In the genomic region with DNA sequence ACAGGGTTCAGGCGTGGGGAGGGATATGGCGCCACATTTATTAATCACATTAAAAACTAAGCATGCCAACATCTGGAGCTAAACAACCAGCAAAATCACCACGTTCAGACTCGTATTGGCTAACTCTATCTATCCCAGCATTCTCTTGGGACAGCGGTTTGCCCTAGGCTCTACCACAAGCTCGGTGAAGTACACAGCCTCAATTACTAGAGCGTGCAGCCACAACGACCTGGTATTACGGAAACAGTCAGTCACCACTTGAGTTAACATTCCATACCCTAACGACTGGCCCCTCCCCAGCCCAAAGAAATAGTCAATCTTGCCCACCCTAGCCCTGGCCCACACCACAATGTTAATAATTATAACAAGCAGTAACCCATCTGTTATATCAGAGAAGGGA, we compare ENCODE assay signal across 10 cellular contexts. TPM values are rescaled to one million over a fixed set of nuclear protein-coding genes. Genes with fewer than 3 reads are reported as not detected.
DNase-seq lines count a peak whose midpoint lies in the region; ATAC-seq and TF ChIP-seq lines count a peak whose summit lies in the region.
"Had no signal": no experiment of that assay in that cellular context is flagged by ENCODE, and none has a peak within 500 bp of the region (broad histone marks: within the 10 kb centered on the region; RNA-seq: fewer than 3 reads in every experiment).

No MANE protein-coding gene starts in this region.

- peaks cover 17% of the 10 kb centered on the region for H3K36me3 Mint-ChIP-seq in endodermal cell (ENCODE audit: low read depth)
- no peaks in the 10 kb centered on the region for H3K36me3 Mint-ChIP-seq in activated CD8-positive, alpha-beta memory T cell treated with anti-CD3 and anti-CD28 coated beads, Interleukin-2, amount 10 ng/mL, durations not matched to agents 7 days and 5 days

- H3K27me3 Mint-ChIP-seq in endodermal cell (ENCODE audit: insufficient read depth): no peaks in the 10 kb centered on the region
- H3K27me3 Mint-ChIP-seq in activated CD8-positive, alpha-beta memory T cell treated with anti-CD3 and anti-CD28 coated beads, Interleukin-2, amount 10 ng/mL, durations not matched to agents 7 days and 5 days: peaks cover 6% of the 10 kb centered on the region

- DNase-seq in Caki2 (ENCODE audit: low read depth) (peak; percentile 96), endodermal cell (no peak), AML-193 (lab: John Stamatoyannopoulos, UW) (no peak), NCI-H2081 (lab: John Stamatoyannopoulos, UW) (no peak), esophagus muscularis mucosa (ENCODE audit: extremely low spot score) (no peak)
- DNase-seq in activated CD8-positive, alpha-beta memory T cell treated with anti-CD3 and anti-CD28 coated beads, Interleukin-2, amount 10 ng/mL, durations not matched to agents 7 days and 5 days: no peak
- DNase-seq: stimulated activated CD4-positive, alpha-beta T cell treated with anti-CD3 and anti-CD28 coated beads, Interleukin-4, amount 100 ng/mL, for 4 hours had no signal

- peaks cover under 1% of the 10 kb centered on the region for H3K4me1 ChIP-seq in endodermal cell (ENCODE audit: control insufficient read depth, insufficient read depth, low read length)
- peaks cover 19 to 45% (median 34%) of the 10 kb centered on the region in 4 donors for H3K4me1 ChIP-seq in esophagus muscularis mucosa
- H3K4me1 ChIP-seq: ascending aorta had no signal

- no peak overlapping the region for H3K9ac ChIP-seq in endodermal cell (ENCODE audit: extremely low read depth, low read length, poor library complexity, severe bottlenecking)

- intact Hi-C loops in esophagus muscularis mucosa (cut with DNase I): loop anchor here (10.0 kb wide), 1 partner anchor 165 kb away; no protein-coding TSS in a partner anchor

- no peak for TF ChIP-seq EP300 in esophagus muscularis mucosa (IDR thresholded peaks at IDR 0.05)

- no peak for TF ChIP-seq POLR2A in esophagus muscularis mucosa (IDR thresholded peaks at IDR 0.05; ENCODE audit: low read depth)

- H3K27ac ChIP-seq in endodermal cell (ENCODE audit: low read depth, low read length): no peak overlapping the region
- no peak overlapping the region for H3K27ac ChIP-seq in esophagus muscularis mucosa (replicated peaks in 1 of 4)
- H3K27ac ChIP-seq: ascending aorta had no signal

- in situ Hi-C loops in Caki2 (cut with HindIII; ENCODE audit: low pct_unique_long_range_greater_than_20kb, low sequenced_read_pairs): no loop called here

- H3K9me3 Mint-ChIP-seq in endodermal cell: no peaks in the 10 kb centered on the region
- H3K9me3 Mint-ChIP-seq in activated CD8-positive, alpha-beta memory T cell treated with anti-CD3 and anti-CD28 coated beads, Interleukin-2, amount 10 ng/mL, durations not matched to agents 7 days and 5 days (ENCODE audit: low read depth): no peaks in the 10 kb centered on the region

- H3K36me3 ChIP-seq in endodermal cell (ENCODE audit: control insufficient read depth, insufficient read depth, low read length): peaks cover 65% of the 10 kb centered on the region
- H3K36me3 ChIP-seq in esophagus muscularis mucosa: peaks cover 0 to 34% (median 7%) of the 10 kb centered on the region in 4 donors

- no peaks in the 10 kb centered on the region for H3K27me3 ChIP-seq in endodermal cell (ENCODE audit: control insufficient read depth, insufficient read depth, low read length, poor library complexity, severe bottlenecking)
- no peaks in the 10 kb centered on the region for H3K27me3 ChIP-seq in esophagus muscularis mucosa
- H3K27me3 ChIP-seq: ascending aorta had no signal

- TF ChIP-seq CTCF in endodermal cell (conservative IDR thresholded peaks at IDR 0.05): no peak
- TF ChIP-seq CTCF in esophagus muscularis mucosa (IDR thresholded peaks at IDR 0.05): no peak

- H3K9me3 ChIP-seq in endodermal cell (ENCODE audit: control insufficient read depth, low read length): no peaks in the 10 kb centered on the region
- no peaks in the 10 kb centered on the region for H3K9me3 ChIP-seq in esophagus muscularis mucosa
- H3K9me3 ChIP-seq: ascending aorta had no signal

- H3K4me3 Mint-ChIP-seq in endodermal cell: no peak overlapping the region
- H3K4me3 Mint-ChIP-seq in activated CD8-positive, alpha-beta memory T cell treated with anti-CD3 and anti-CD28 coated beads, Interleukin-2, amount 10 ng/mL, durations not matched to agents 7 days and 5 days: no peak overlapping the region

- ATAC-seq in GM19438 (IDR thresholded peaks at IDR 0.05; ENCODE audit: low read depth, unreplicated experiment): peak; percentile 77
- ATAC-seq in HG03280 (IDR thresholded peaks at IDR 0.05; ENCODE audit: unreplicated experiment): peak; percentile 64
- ATAC-seq in activated CD8-positive, alpha-beta memory T cell treated with anti-CD3 and anti-CD28 coated beads, Interleukin-2, amount 10 ng/mL, durations not matched to agents 7 days and 5 days: no peak

- peak overlapping the region; percentile 19 for H3K27ac Mint-ChIP-seq in endodermal cell
- H3K27ac Mint-ChIP-seq in activated CD8-positive, alpha-beta memory T cell treated with anti-CD3 and anti-CD28 coated beads, Interleukin-2, amount 10 ng/mL, durations not matched to agents 7 days and 5 days: no peak overlapping the region

- H3K4me1 Mint-ChIP-seq in endodermal cell: peaks cover 43% of the 10 kb centered on the region
- peaks cover 4% of the 10 kb centered on the region for H3K4me1 Mint-ChIP-seq in activated CD8-positive, alpha-beta memory T cell treated with anti-CD3 and anti-CD28 coated beads, Interleukin-2, amount 10 ng/mL, durations not matched to agents 7 days and 5 days

- CTCF ChIA-PET in activated CD8-positive, alpha-beta memory T cell treated with anti-CD3 and anti-CD28 coated beads, Interleukin-2, amount 10 ng/mL, durations not matched to agents 7 days and 5 days (lab: Charles Lee): no interaction called here

- H3K4me3 ChIP-seq in endodermal cell (ENCODE audit: low read length) (no peak overlapping the region), esophagus muscularis mucosa (no peak overlapping the region)
- H3K4me3 ChIP-seq: ascending aorta had no signal

- 80 to 89% methylated on average over 2 to 10 of the region's 10 CpGs for WGBS in endodermal cell (ENCODE audit: insufficient coverage in 1 of 2, insufficient read length in 1 of 2), 2 experiments
- whole genome bisulfite sequencing in esophagus muscularis mucosa: 75% methylated on average over 10 of the region's 10 CpGs

RNA-seq across cellular contexts. Expression of gene APOL5, which starts 32.1 kb away (rescaled TPM):
- total RNA-seq in Caki2 (2014; rRNA removed; shearing (Covaris generic); ENCODE audit: low replicate concordance): not detected in 2 replicates
- total RNA-seq in endodermal cell (not detected), esophagus muscularis mucosa (under 1 TPM in 1 of 4 donors, not detected in 3; 0.29 TPM)
- polyA plus RNA-seq in endodermal cell (2013, experiment 1 of 2): not detected
- not detected for polyA plus RNA-seq in endodermal cell (2013, experiment 2 of 2)
- total RNA-seq in activated CD8-positive, alpha-beta memory T cell treated with anti-CD3 and anti-CD28 coated beads, Interleukin-2, amount 10 ng/mL, durations not matched to agents 7 days and 5 days: not detected
- total RNA-seq: ascending aorta had no signal
